ENCODE assay signal across 9 cellular contexts in genomic region chrX:64204252-64204651, GRCh38. TPM values are rescaled to one million over a fixed set of nuclear protein-coding genes. Genes with fewer than 3 reads are reported as not detected.
A peak's percentile ranks its signal among the peaks of the same experiment; 100 is the strongest.
DNase-seq lines count a peak whose midpoint lies in the region; ATAC-seq and TF ChIP-seq lines count a peak whose summit lies in the region.
"Had no signal": no experiment of that assay in that cellular context is flagged by ENCODE, and none has a peak within 500 bp of the region (broad histone marks: within the 10 kb centered on the region; RNA-seq: fewer than 3 reads in every experiment).

No MANE protein-coding gene starts in this region.

- peaks cover 2% of the 10 kb centered on the region for H3K4me1 Mint-ChIP-seq in T-helper 2 cell treated with Interferon-gamma antibody and Interleukin-4, amounts not matched to agents 5 μg/mL and 100 μg/mL, for 36 hours (ENCODE audit: low read depth)
- H3K4me1 Mint-ChIP-seq in MCF 10A (ENCODE audit: insufficient read depth, unreplicated experiment) = no peaks in the 10 kb centered on the region

- no peaks in the 10 kb centered on the region for H3K9me3 Mint-ChIP-seq in T-helper 2 cell treated with Interferon-gamma antibody and Interleukin-4, amounts not matched to agents 5 μg/mL and 100 μg/mL, for 36 hours
- H3K9me3 Mint-ChIP-seq in MCF 10A (ENCODE audit: unreplicated experiment) = no peaks in the 10 kb centered on the region

- H3K36me3 ChIP-seq in liver (ENCODE audit: control insufficient read depth in 4 of 4, insufficient read depth in 3 of 4, low read depth in 1 of 4, low read length in 3 of 4) = no peaks in the 10 kb centered on the region
- H3K36me3 ChIP-seq in tibial nerve = no peaks in the 10 kb centered on the region

- POLR2A ChIA-PET in MCF 10A (lab: Yijun Ruan, JAX) = interaction anchor here (1.0 kb wide), 1 partner anchor 771 kb away, joined by 3 read pairs; no protein-coding TSS in a partner anchor

- intact Hi-C loops in MCF 10A (cut with micrococcal nuclease) = loop anchor here (10.0 kb wide), 2 partner anchors 269 to 1331 kb away; partner anchors contain the start of gene LAS1L

- H3K4me1 ChIP-seq in liver (ENCODE audit: control insufficient read depth in 4 of 4, insufficient read depth in 4 of 4, low read length in 3 of 4) (peaks cover 0 to 32% (median 20%) of the 10 kb centered on the region in 4 donors), tibial nerve (peaks cover 0 to 28% (median 0%) of the 10 kb centered on the region in 4 donors)

- CTCF ChIA-PET in MCF 10A (lab: Yijun Ruan, JAX) = no interaction called here

- BruUV-seq in MCF 10A (replicated peaks; lab: Mats Ljungman, UMichigan) = no TSS peak

- ATAC-seq in GM18511 (IDR thresholded peaks at IDR 0.05; ENCODE audit: unreplicated experiment) (no peak), HG03108 (IDR thresholded peaks at IDR 0.05; ENCODE audit: unreplicated experiment) (no peak)

- TF ChIP-seq EP300 in tibial nerve (IDR thresholded peaks at IDR 0.05) = no peak

- H3K36me3 Mint-ChIP-seq in T-helper 2 cell treated with Interferon-gamma antibody and Interleukin-4, amounts not matched to agents 5 μg/mL and 100 μg/mL, for 36 hours (ENCODE audit: low read depth) = no peaks in the 10 kb centered on the region
- H3K36me3 Mint-ChIP-seq in MCF 10A (ENCODE audit: insufficient read depth, unreplicated experiment) = peaks cover 7% of the 10 kb centered on the region

- peak overlapping the region; percentile 70 for H3K4me3 Mint-ChIP-seq in T-helper 2 cell treated with Interferon-gamma antibody and Interleukin-4, amounts not matched to agents 5 μg/mL and 100 μg/mL, for 36 hours
- peak overlapping the region; percentile 73 for H3K4me3 Mint-ChIP-seq in MCF 10A (ENCODE audit: unreplicated experiment)

- H3K27ac ChIP-seq in liver (ENCODE audit: low read depth in 1 of 2, low read length in 2 of 2) = peak overlapping the region; percentile 70 to 91
- peak overlapping the region; percentile 79 to 95 (median 90) for H3K27ac ChIP-seq in tibial nerve

- peak overlapping the region in 1 of 2 donors; percentile 14 for H3K9ac ChIP-seq in liver (ENCODE audit: low read depth in 1 of 2, low read length in 2 of 2)

- WGBS in liver = 16% methylated on average over 23 of the region's 23 CpGs
- WGBS in tibial nerve, 2 donors = 12 to 65% methylated on average over 6 to 21 of the region's 23 CpGs

- H3K9me3 ChIP-seq in liver (ENCODE audit: control insufficient read depth in 4 of 4, low read length in 3 of 4) = no peaks in the 10 kb centered on the region
- no peaks in the 10 kb centered on the region for H3K9me3 ChIP-seq in tibial nerve

- H3K27me3 Mint-ChIP-seq in T-helper 2 cell treated with Interferon-gamma antibody and Interleukin-4, amounts not matched to agents 5 μg/mL and 100 μg/mL, for 36 hours (ENCODE audit: low read depth) = no peaks in the 10 kb centered on the region
- H3K27me3 Mint-ChIP-seq in MCF 10A (ENCODE audit: insufficient read depth, unreplicated experiment) = no peaks in the 10 kb centered on the region

- TF ChIP-seq CTCF in MCF 10A (IDR thresholded peaks at IDR 0.05; ENCODE audit: unreplicated experiment) (no peak), liver (IDR thresholded peaks at IDR 0.05; ENCODE audit: low read depth, low read length, missing input control) (no peak), tibial nerve (IDR thresholded peaks at IDR 0.05) (no peak)

- peak overlapping the region in 2 of 3 donors; percentile 75 to 82 for H3K4me3 ChIP-seq in liver (ENCODE audit: low read depth in 1 of 3, low read length in 3 of 3)
- peak overlapping the region; percentile 54 to 82 (median 74) for H3K4me3 ChIP-seq in tibial nerve

- H3K27me3 ChIP-seq in liver (ENCODE audit: control insufficient read depth in 4 of 4, insufficient read depth in 4 of 4, low read length in 3 of 4) (no peaks in the 10 kb centered on the region), tibial nerve (no peaks in the 10 kb centered on the region)

- peak in 1 of 2 donors; percentile 4 for TF ChIP-seq RAD21 in liver (IDR thresholded peaks at IDR 0.05)

- no peak for DNase-seq in T-helper 2 cell treated with Interferon-gamma antibody and Interleukin-4, amounts not matched to agents 5 μg/mL and 100 μg/mL, for 36 hours (ENCODE audit: low spot score)
- no peak for DNase-seq in T-helper 2 cell
- no peak for DNase-seq in MCF 10A (ENCODE audit: unreplicated experiment)
- peak in 1 of 2 donors; percentile 11 for DNase-seq in tibial nerve (ENCODE audit: low spot score in 2 of 2)
- no peak for DNase-seq in NCI-H1694 treated with DMSO at 0.1 percent for 48 hours (lab: John Stamatoyannopoulos, UW)

- no peak for TF ChIP-seq POLR2A in tibial nerve (IDR thresholded peaks at IDR 0.05)

- H3K27ac Mint-ChIP-seq in T-helper 2 cell treated with Interferon-gamma antibody and Interleukin-4, amounts not matched to agents 5 μg/mL and 100 μg/mL, for 36 hours = no peak overlapping the region
- H3K27ac Mint-ChIP-seq in MCF 10A (ENCODE audit: low read depth, unreplicated experiment) = no peak overlapping the region

TF ChIP-seq in liver, 16 proteins besides CTCF, POLR2A, EP300 and RAD21:
- no peak for TF ChIP-seq REST (IDR thresholded peaks at IDR 0.05)
- no peak for TF ChIP-seq GABPA (IDR thresholded peaks at IDR 0.05 in 1 of 2, conservative IDR thresholded peaks at IDR 0.05 in 1 of 2)
- TF ChIP-seq SP1 (IDR thresholded peaks at IDR 0.05) = peak; percentile 64
- no peak for TF ChIP-seq ATF3 (IDR thresholded peaks at IDR 0.05)
- no peak for TF ChIP-seq NR2F2 (IDR thresholded peaks at IDR 0.05)
- TF ChIP-seq TAF1 (conservative IDR thresholded peaks at IDR 0.05) = no peak
- peak; percentile 69 to 76 for TF ChIP-seq HNF4A (conservative IDR thresholded peaks at IDR 0.05)
- no peak for TF ChIP-seq EGR1 (IDR thresholded peaks at IDR 0.05; ENCODE audit: low read depth in 2 of 2)
- no peak for TF ChIP-seq FOXA2 (IDR thresholded peaks at IDR 0.05)
- TF ChIP-seq HNF4G (IDR thresholded peaks at IDR 0.05) = peak; percentile 43
- TF ChIP-seq JUND (IDR thresholded peaks at IDR 0.05) = no peak
- no peak for TF ChIP-seq YY1 (IDR thresholded peaks at IDR 0.05)
- TF ChIP-seq FOXA1 (IDR thresholded peaks at IDR 0.05) = no peak
- peak; percentile 63 to 66 for TF ChIP-seq RXRA (IDR thresholded peaks at IDR 0.05)
- no peak for TF ChIP-seq ZBTB33 (IDR thresholded peaks at IDR 0.05)
- no peak for TF ChIP-seq MAX (IDR thresholded peaks at IDR 0.05)

RNA-seq across cellular contexts. Expression of gene AMER1, which starts 1.3 kb away (rescaled TPM):
- total RNA-seq in MCF 10A (2022) = 3.5 and 3.9 TPM in 2 replicates
- 1 to 10 TPM; 2.7 to 5.2 TPM for total RNA-seq in liver
- 1 to 10 TPM in 1 of 2 donors, under 1 TPM in 1; 0.40 to 1.3 TPM for polyA plus RNA-seq in liver
- total RNA-seq in tibial nerve = 10 to 100 TPM in 1 of 4 donors, 1 to 10 TPM in 3; 4.5 to 10.9 (median 6.5) TPM

RNA-seq across cellular contexts. Expression of gene ASB12, which starts 26.2 kb away (rescaled TPM):
- total RNA-seq in MCF 10A (2022) (not detected in 2 replicates), liver (not detected), tibial nerve (under 1 TPM in 1 of 4 donors, not detected in 3; 0.84 TPM)
- polyA plus RNA-seq in liver = under 1 TPM in 1 of 2 donors, not detected in 1; 0.03 TPM
- total RNA-seq: Daoy had no signal
